In genomic region chr5:95731571-95732554, GRCh38 we compare ENCODE assay signal across 8 cellular contexts. TPM values are rescaled to one million over a fixed set of nuclear protein-coding genes. Genes with fewer than 3 reads are reported as not detected.
A peak's percentile ranks its signal among the peaks of the same experiment; 100 is the strongest.
DNase-seq lines count a peak whose midpoint lies in the region; ATAC-seq and TF ChIP-seq lines count a peak whose summit lies in the region.

No MANE protein-coding gene starts in this region.

- no peaks in the 10 kb centered on the region for H3K9me3 Mint-ChIP-seq in activated naive CD4-positive, alpha-beta T cell treated with anti-CD3 and anti-CD28 coated beads for 36 hours
- H3K9me3 Mint-ChIP-seq in osteocyte (ENCODE audit: unreplicated experiment), result no peaks in the 10 kb centered on the region

- DNase-seq in activated CD8-positive, alpha-beta memory T cell treated with anti-CD3 and anti-CD28 coated beads, Interleukin-2, amount 50 U/mL, for 4 hours, result peak; percentile 20
- DNase-seq in activated CD8-positive, alpha-beta memory T cell treated with anti-CD3 and anti-CD28 coated beads, Interleukin-2, amount 50 U/mL, for 48 hours, result no peak
- DNase-seq in NCI-H774 (lab: John Stamatoyannopoulos, UW) (peak; percentile 56), Right ventricle myocardium inferior (ENCODE audit: missing footprints) (peak; percentile 87), osteocyte (ENCODE audit: extremely low spot score, unreplicated experiment) (peak; percentile 85), NCI-H446 (lab: John Stamatoyannopoulos, UW) (no peak)
- DNase-seq in activated naive CD4-positive, alpha-beta T cell treated with anti-CD3 and anti-CD28 coated beads for 36 hours, result peak; percentile 47

- intact Hi-C loops in activated naive CD4-positive, alpha-beta T cell treated with anti-CD3 and anti-CD28 coated beads for 36 hours (cut with micrococcal nuclease), result loop anchor here (1.0 to 5.0 kb wide), 3 partner anchors 15 to 230 kb away; partner anchors contain the start of gene ELL2
- intact Hi-C loops in Right ventricle myocardium inferior (cut with DNase I), result loop anchor here (2.0 to 5.0 kb wide), 2 partner anchors 63 to 85 kb away; partner anchors contain the start of gene RFESD

- peaks cover 37% of the 10 kb centered on the region for H3K27me3 Mint-ChIP-seq in activated naive CD4-positive, alpha-beta T cell treated with anti-CD3 and anti-CD28 coated beads for 36 hours (ENCODE audit: low read depth)
- no peaks in the 10 kb centered on the region for H3K27me3 Mint-ChIP-seq in osteocyte (ENCODE audit: unreplicated experiment)

- H3K4me3 Mint-ChIP-seq in activated naive CD4-positive, alpha-beta T cell treated with anti-CD3 and anti-CD28 coated beads for 36 hours, result peak overlapping the region; percentile 75
- H3K4me3 Mint-ChIP-seq in osteocyte (ENCODE audit: unreplicated experiment), result peak overlapping the region; percentile 96

- CTCF ChIA-PET in activated naive CD4-positive, alpha-beta T cell treated with anti-CD3 and anti-CD28 coated beads for 36 hours (lab: Charles Lee), result interaction anchor here (1.0 kb wide), 1 partner anchor 50 kb away, joined by 4 read pairs; no protein-coding TSS in a partner anchor

- peak; percentile 17 for ATAC-seq in HG02884 (IDR thresholded peaks at IDR 0.05; ENCODE audit: unreplicated experiment)
- peak; percentile 21 for ATAC-seq in Right ventricle myocardium inferior

- peaks cover 38% of the 10 kb centered on the region for H3K4me1 Mint-ChIP-seq in activated naive CD4-positive, alpha-beta T cell treated with anti-CD3 and anti-CD28 coated beads for 36 hours (ENCODE audit: low read depth)
- peaks cover 75% of the 10 kb centered on the region for H3K4me1 Mint-ChIP-seq in osteocyte (ENCODE audit: unreplicated experiment)

- H3K36me3 Mint-ChIP-seq in activated naive CD4-positive, alpha-beta T cell treated with anti-CD3 and anti-CD28 coated beads for 36 hours (ENCODE audit: low read depth), result no peaks in the 10 kb centered on the region
- H3K36me3 Mint-ChIP-seq in osteocyte (ENCODE audit: unreplicated experiment), result peaks cover 34% of the 10 kb centered on the region

- TF ChIP-seq CTCF in osteocyte (IDR thresholded peaks at IDR 0.05), result no peak

- no peak overlapping the region for H3K27ac Mint-ChIP-seq in activated naive CD4-positive, alpha-beta T cell treated with anti-CD3 and anti-CD28 coated beads for 36 hours
- H3K27ac Mint-ChIP-seq in osteocyte (ENCODE audit: unreplicated experiment), result peak overlapping the region; percentile 93

RNA-seq across cellular contexts. Expression of gene RHOBTB3, which starts 0.7 kb away (rescaled TPM):
- 1 to 10 TPM; 1.5 to 2.4 TPM for total RNA-seq in activated naive CD4-positive, alpha-beta T cell treated with anti-CD3 and anti-CD28 coated beads for 36 hours
- total RNA-seq in Right ventricle myocardium inferior (76.5 TPM), osteocyte (190 and 208 TPM in 2 replicates)

RNA-seq across cellular contexts. Expression of gene SPATA9, which starts 49.1 kb away (rescaled TPM):
- total RNA-seq in activated naive CD4-positive, alpha-beta T cell treated with anti-CD3 and anti-CD28 coated beads for 36 hours, result not detected
- total RNA-seq in Right ventricle myocardium inferior, result not detected
- total RNA-seq in osteocyte, result 3.0 and 3.8 TPM in 2 replicates

Comparison
In these comparisons a context has a peak if more than half of its experiments do, and no peak if none do; other contexts are left out.
1. DNase-seq: peak in activated CD8-positive, alpha-beta memory T cell treated with anti-CD3 and anti-CD28 coated beads, Interleukin-2, amount 50 U/mL, for 4 hours (single experiment), NCI-H774 (single experiment), activated naive CD4-positive, alpha-beta T cell treated with anti-CD3 and anti-CD28 coated beads for 36 hours (single experiment), Right ventricle myocardium inferior (single experiment) and osteocyte (single experiment); none in activated CD8-positive, alpha-beta memory T cell treated with anti-CD3 and anti-CD28 coated beads, Interleukin-2, amount 50 U/mL, for 48 hours (single experiment) and NCI-H446 (0 of 2).
2. RNA of gene RHOBTB3, which starts 0.7 kb away (total RNA-seq): 190 to 208 TPM in osteocyte and 76.5 TPM in Right ventricle myocardium inferior (single experiment); 1.5 to 2.4 TPM in activated naive CD4-positive, alpha-beta T cell treated with anti-CD3 and anti-CD28 coated beads for 36 hours; every median in the first group is over 10 times any median in the second.